ENCODE assay signal across 36 cellular contexts in the genomic region with DNA sequence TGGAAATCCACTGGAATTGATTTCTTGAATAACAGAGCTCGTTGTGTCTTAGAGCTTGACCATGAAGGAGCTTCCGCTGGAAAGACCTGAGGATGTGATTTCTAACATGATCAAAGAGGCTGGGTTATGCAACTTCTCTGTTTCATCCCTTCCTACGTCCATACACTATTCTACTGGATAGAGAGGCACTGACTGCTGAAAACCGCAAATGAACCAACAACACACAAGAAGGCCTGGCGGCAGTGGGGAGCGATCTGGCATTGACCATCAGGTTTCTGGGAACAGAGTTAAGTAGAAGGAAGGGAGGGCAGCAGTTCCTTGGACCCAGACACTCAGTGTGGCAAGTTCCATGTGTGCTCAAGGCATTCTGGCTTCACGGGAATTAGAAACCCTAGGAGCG. TPM values are rescaled to one million over a fixed set of nuclear protein-coding genes. Genes with fewer than 3 reads are reported as not detected.
"Had no signal": no experiment of that assay in that cellular context is flagged by ENCODE, and none has a peak within 500 bp of the region (broad histone marks: within the 10 kb centered on the region; RNA-seq: fewer than 3 reads in every experiment).

No MANE protein-coding gene starts in this region.

- H3K4me1 ChIP-seq: body of pancreas, breast epithelium, Peyer's patch had no signal

- H3K27me3 ChIP-seq: body of pancreas, breast epithelium, MG63, Peyer's patch had no signal

- H3K4me3 Mint-ChIP-seq: activated CD4-positive, alpha-beta memory T cell treated with anti-CD3 and anti-CD28 coated beads, Interleukin-2, amount 10 ng/mL, durations not matched to agents 7 days and 5 days; activated CD8-positive, alpha-beta memory T cell treated with anti-CD3 and anti-CD28 coated beads, Interleukin-2, amount 10 ng/mL, durations not matched to agents 7 days and 5 days; activated naive CD4-positive, alpha-beta T cell treated with anti-CD3 and anti-CD28 coated beads, Interleukin-2, amount 10 ng/mL, durations not matched to agents 7 days and 5 days; activated naive CD8-positive, alpha-beta T cell; central memory CD8-positive, alpha-beta T cell had no signal

- H3K36me3 ChIP-seq: breast epithelium had no signal

- H3K4me3 ChIP-seq: body of pancreas, breast epithelium, MG63, Peyer's patch had no signal

- H3K27ac ChIP-seq: body of pancreas, breast epithelium, Peyer's patch, VCaP had no signal

- H3K9me3 Mint-ChIP-seq: activated CD4-positive, alpha-beta memory T cell treated with anti-CD3 and anti-CD28 coated beads, Interleukin-2, amount 10 ng/mL, durations not matched to agents 7 days and 5 days; activated naive CD4-positive, alpha-beta T cell treated with anti-CD3 and anti-CD28 coated beads, Interleukin-2, amount 10 ng/mL, durations not matched to agents 7 days and 5 days; central memory CD8-positive, alpha-beta T cell had no signal

- H3K9me3 ChIP-seq: body of pancreas, breast epithelium, MG63, Peyer's patch had no signal

- H3K4me1 Mint-ChIP-seq: activated CD8-positive, alpha-beta memory T cell treated with anti-CD3 and anti-CD28 coated beads, Interleukin-2, amount 10 ng/mL, durations not matched to agents 7 days and 5 days; activated naive CD4-positive, alpha-beta T cell treated with anti-CD3 and anti-CD28 coated beads, Interleukin-2, amount 10 ng/mL, durations not matched to agents 7 days and 5 days; central memory CD8-positive, alpha-beta T cell had no signal

- ATAC-seq: activated CD8-positive, alpha-beta memory T cell treated with anti-CD3 and anti-CD28 coated beads, Interleukin-2, amount 10 ng/mL, durations not matched to agents 7 days and 5 days; body of pancreas; PC-3; Right ventricle myocardium inferior had no signal

- H3K27ac Mint-ChIP-seq: activated CD4-positive, alpha-beta memory T cell treated with anti-CD3 and anti-CD28 coated beads, Interleukin-2, amount 10 ng/mL, durations not matched to agents 7 days and 5 days; activated CD8-positive, alpha-beta memory T cell treated with anti-CD3 and anti-CD28 coated beads, Interleukin-2, amount 10 ng/mL, durations not matched to agents 7 days and 5 days; activated naive CD4-positive, alpha-beta T cell treated with anti-CD3 and anti-CD28 coated beads, Interleukin-2, amount 10 ng/mL, durations not matched to agents 7 days and 5 days; activated naive CD8-positive, alpha-beta T cell had no signal

- DNase-seq: activated CD4-positive, alpha-beta memory T cell treated with anti-CD3 and anti-CD28 coated beads, Interleukin-2, amount 10 ng/mL, durations not matched to agents 7 days and 5 days; activated CD4-positive, alpha-beta T cell treated with anti-CD3 and anti-CD28 coated beads for 1 hour; activated CD4-positive, alpha-beta T cell treated with anti-CD3 and anti-CD28 coated beads for 48 hours; activated CD4-positive, CD25-positive, alpha-beta regulatory T cell; activated CD8-positive, alpha-beta memory T cell treated with anti-CD3 and anti-CD28 coated beads for 24 hours; activated CD8-positive, alpha-beta memory T cell treated with anti-CD3 and anti-CD28 coated beads, Interleukin-2, amount 10 ng/mL, durations not matched to agents 7 days and 5 days; activated CD8-positive, alpha-beta memory T cell treated with anti-CD3 and anti-CD28 coated beads, Interleukin-2, amount 50 U/mL, for 48 hours; activated effector memory CD4-positive, alpha-beta T cell treated with Interleukin-2 at 50 U/mL for 16 hours; activated naive CD4-positive, alpha-beta T cell treated with anti-CD3 and anti-CD28 coated beads, Interleukin-2, amount 10 ng/mL, durations not matched to agents 7 days and 5 days; activated T-cell treated with anti-CD3 and anti-CD28 coated beads, Interleukin-2, amount 50 U/mL, for 48 hours; body of pancreas; Kasumi-1; KG1; MG63; MV-4-11; NCI-H1092; NCI-H1436 treated with DMSO at 0.1 percent for 48 hours; NCI-H1694 treated with DMSO at 0.1 percent for 48 hours; NCI-H2029; NCI-H345; NCI-H524 treated with DMSO at 0.1 percent for 48 hours; PC-3; Peyer's patch; RPMI8226; SIG-M5; SW 1271; T-helper 1 cell; T-helper 2 cell; T-helper 9 cell had no signal

RNA-seq across cellular contexts. Expression of a gene that starts 13.3 kb away (rescaled TPM):
- total RNA-seq: activated CD4-positive, alpha-beta memory T cell treated with anti-CD3 and anti-CD28 coated beads, Interleukin-2, amount 10 ng/mL, durations not matched to agents 7 days and 5 days; activated CD8-positive, alpha-beta memory T cell treated with anti-CD3 and anti-CD28 coated beads, Interleukin-2, amount 10 ng/mL, durations not matched to agents 7 days and 5 days; NCI-H460; Peyer's patch; SK-MEL-5 had no signal
